In the genomic region with DNA sequence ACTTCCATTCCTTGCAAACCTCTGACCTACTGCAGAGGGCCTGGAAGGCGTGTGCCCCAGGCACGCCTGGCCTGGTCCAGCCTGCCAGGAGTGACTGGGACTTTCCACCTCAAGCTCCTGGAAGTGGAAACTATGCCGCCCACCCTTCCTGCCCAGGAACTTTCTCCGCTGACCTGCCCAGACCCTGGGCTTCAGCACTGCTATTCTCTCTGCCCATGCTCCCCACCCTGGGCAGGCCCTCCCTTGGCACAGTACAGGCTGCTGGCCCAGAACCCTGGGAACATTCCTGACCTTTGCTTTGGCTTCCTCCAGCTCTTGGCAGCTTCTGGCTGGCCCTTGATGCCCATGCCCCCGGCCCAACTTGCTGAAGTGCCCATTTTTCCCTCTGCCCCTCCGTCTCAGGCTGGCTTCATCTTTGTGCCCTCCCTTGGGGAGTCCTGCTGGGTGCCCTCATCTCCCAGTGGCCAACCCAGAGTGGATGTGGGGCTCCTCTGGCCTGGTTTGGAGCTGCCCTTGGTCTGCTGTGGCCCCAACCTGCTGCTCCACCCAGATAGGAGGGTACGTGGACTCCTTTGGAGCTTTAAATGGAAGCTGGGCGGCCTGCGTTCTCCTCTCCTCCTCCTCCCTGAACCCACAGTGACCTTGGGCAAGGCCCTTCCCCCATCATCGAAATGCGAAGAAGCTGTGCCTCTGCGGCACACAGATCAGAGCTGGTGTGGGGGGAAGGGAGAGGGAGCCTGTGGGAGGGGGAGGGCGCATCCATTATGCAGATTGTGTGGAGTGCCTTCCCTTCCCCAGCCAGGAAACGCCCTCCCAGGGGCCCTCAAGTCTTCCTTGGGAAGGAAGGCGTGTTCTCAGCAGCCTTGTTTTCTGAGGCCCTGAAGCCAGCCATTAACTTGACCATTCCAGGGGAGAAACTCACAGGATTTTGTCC, we compare ENCODE assay signal across 1 cellular context.
A peak's percentile ranks its signal among the peaks of the same experiment; 100 is the strongest.
TF ChIP-seq lines count a peak whose summit lies in the region.

No MANE protein-coding gene starts in this region.

TF ChIP-seq in endothelial cell of umbilical vein, 7 proteins besides CTCF, POLR2A, EP300 and RAD21:
- TF ChIP-seq EZH2 (IDR thresholded peaks at IDR 0.05; ENCODE audit: borderline replicate concordance, low read depth, low read length, severe bottlenecking) (no peak), POLR2AphosphoS5 (IDR thresholded peaks at IDR 0.05; ENCODE audit: insufficient read depth, low read depth, low read length) (peak; percentile 34)
